In genomic region chr18:48622911-48623431, GRCh38 we compare ENCODE assay signal across 12 cellular contexts.
DNase-seq lines count a peak whose midpoint lies in the region; ATAC-seq, FAIRE-seq and TF ChIP-seq lines count a peak whose summit lies in the region.
"Had no signal": no experiment of that assay in that cellular context is flagged by ENCODE, and none has a peak within 500 bp of the region (broad histone marks: within the 10 kb centered on the region; RNA-seq: fewer than 3 reads in every experiment).

No MANE protein-coding gene starts in this region.

- DNase-seq in astrocyte of the cerebellum (ENCODE audit: low read depth): peak; percentile 32
- DNase-seq in kidney glomerular epithelial cell (lab: John Stamatoyannopoulos, UW): peak; percentile 81
- DNase-seq in urothelium cell line (ENCODE audit: low spot score): peak; percentile 63
- no peak for DNase-seq in GM10248 (ENCODE audit: extremely low spot score)
- DNase-seq in left lobe of liver (ENCODE audit: low spot score): no peak
- DNase-seq in NOMO-1 (lab: John Stamatoyannopoulos, UW; ENCODE audit: unreplicated experiment in 2 of 2): no peak
- DNase-seq in hypothalamus (lab: John Stamatoyannopoulos, UW): no peak
- DNase-seq: activated effector memory CD4-positive, alpha-beta T cell treated with Interleukin-2 at 50 U/mL for 16 hours; NCI-H446 treated with DMSO at 0.1 percent for 48 hours; stimulated activated CD4-positive, alpha-beta T cell treated with anti-CD3 and anti-CD28 coated beads, Interleukin-4, amount 100 ng/mL, for 24 hours had no signal

- peak; percentile 43 for ATAC-seq in HG02623 (IDR thresholded peaks at IDR 0.05; ENCODE audit: unreplicated experiment)
- ATAC-seq in left lobe of liver: no peak

- POLR2A ChIA-PET in GM10248 (lab: Yijun Ruan, JAX): no interaction called here

- TF ChIP-seq CTCF in astrocyte of the cerebellum (IDR thresholded peaks at IDR 0.05; ENCODE audit: low read depth, low read length, missing control alignments) (no peak), GM10248 (IDR thresholded peaks at IDR 0.05; ENCODE audit: control extremely low read depth, extremely low read depth, low read depth, missing control alignments) (no peak)

- no peak overlapping the region for H3K4me3 ChIP-seq in astrocyte of the cerebellum (ENCODE audit: low read depth, low read length)

- CTCF ChIA-PET in GM10248 (lab: Yijun Ruan, JAX): interaction anchor here (1.6 to 1.8 kb wide), 2 partner anchors 12 to 147 kb away, joined by 4 to 7 read pairs; no protein-coding TSS in a partner anchor

- peak; percentile 83 for FAIRE-seq in urothelium cell line (lab: Jason Lieb, UNC)
- FAIRE-seq: HTR-8/SVneo had no signal

- in situ Hi-C loops in astrocyte of the cerebellum (cut with HindIII; ENCODE audit: low sequenced_read_pairs): loop anchor here (5.0 kb wide), 1 partner anchor 81 kb away; no protein-coding TSS in a partner anchor

Comparison
In these comparisons a context has a peak if more than half of its experiments do, and no peak if none do; other contexts are left out.
1. DNase-seq: peak in astrocyte of the cerebellum (single experiment), kidney glomerular epithelial cell (single experiment) and urothelium cell line (single experiment); none in GM10248 (single experiment), left lobe of liver (single experiment), NOMO-1 (0 of 2) and hypothalamus (0 of 51).